ENCODE assay signal across 1 cellular context in the genomic region with DNA sequence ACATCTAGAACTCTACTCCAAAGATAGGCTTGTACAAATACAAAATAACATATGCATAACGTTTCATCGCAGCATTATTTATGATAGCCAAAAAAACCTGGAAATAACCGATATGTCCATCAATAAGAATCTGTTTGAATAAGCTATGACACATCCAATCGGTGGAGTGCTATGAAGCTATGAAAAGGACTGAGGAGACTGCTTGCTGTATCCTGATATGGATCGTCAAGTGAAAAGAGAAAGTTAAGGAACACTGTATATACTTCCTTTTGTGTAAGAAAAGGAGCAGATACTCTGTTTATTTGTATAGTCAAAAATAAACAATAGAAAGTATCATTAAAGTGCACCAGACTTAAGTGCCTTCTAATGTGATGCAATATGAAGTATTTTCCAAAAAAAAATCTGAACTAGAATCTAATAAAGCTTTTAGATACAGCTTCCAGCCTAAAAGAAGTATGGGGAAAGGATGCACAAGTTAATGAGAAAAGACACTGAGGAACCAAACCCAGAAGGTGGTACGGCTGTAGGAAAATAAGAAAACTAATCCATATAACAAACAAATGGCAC.
TF ChIP-seq lines count a peak whose summit lies in the region.

No MANE protein-coding gene starts in this region.

TF ChIP-seq in GM23338, 12 proteins besides CTCF, POLR2A, EP300 and RAD21 (continued from another document):
- TF ChIP-seq, protein P1, sequence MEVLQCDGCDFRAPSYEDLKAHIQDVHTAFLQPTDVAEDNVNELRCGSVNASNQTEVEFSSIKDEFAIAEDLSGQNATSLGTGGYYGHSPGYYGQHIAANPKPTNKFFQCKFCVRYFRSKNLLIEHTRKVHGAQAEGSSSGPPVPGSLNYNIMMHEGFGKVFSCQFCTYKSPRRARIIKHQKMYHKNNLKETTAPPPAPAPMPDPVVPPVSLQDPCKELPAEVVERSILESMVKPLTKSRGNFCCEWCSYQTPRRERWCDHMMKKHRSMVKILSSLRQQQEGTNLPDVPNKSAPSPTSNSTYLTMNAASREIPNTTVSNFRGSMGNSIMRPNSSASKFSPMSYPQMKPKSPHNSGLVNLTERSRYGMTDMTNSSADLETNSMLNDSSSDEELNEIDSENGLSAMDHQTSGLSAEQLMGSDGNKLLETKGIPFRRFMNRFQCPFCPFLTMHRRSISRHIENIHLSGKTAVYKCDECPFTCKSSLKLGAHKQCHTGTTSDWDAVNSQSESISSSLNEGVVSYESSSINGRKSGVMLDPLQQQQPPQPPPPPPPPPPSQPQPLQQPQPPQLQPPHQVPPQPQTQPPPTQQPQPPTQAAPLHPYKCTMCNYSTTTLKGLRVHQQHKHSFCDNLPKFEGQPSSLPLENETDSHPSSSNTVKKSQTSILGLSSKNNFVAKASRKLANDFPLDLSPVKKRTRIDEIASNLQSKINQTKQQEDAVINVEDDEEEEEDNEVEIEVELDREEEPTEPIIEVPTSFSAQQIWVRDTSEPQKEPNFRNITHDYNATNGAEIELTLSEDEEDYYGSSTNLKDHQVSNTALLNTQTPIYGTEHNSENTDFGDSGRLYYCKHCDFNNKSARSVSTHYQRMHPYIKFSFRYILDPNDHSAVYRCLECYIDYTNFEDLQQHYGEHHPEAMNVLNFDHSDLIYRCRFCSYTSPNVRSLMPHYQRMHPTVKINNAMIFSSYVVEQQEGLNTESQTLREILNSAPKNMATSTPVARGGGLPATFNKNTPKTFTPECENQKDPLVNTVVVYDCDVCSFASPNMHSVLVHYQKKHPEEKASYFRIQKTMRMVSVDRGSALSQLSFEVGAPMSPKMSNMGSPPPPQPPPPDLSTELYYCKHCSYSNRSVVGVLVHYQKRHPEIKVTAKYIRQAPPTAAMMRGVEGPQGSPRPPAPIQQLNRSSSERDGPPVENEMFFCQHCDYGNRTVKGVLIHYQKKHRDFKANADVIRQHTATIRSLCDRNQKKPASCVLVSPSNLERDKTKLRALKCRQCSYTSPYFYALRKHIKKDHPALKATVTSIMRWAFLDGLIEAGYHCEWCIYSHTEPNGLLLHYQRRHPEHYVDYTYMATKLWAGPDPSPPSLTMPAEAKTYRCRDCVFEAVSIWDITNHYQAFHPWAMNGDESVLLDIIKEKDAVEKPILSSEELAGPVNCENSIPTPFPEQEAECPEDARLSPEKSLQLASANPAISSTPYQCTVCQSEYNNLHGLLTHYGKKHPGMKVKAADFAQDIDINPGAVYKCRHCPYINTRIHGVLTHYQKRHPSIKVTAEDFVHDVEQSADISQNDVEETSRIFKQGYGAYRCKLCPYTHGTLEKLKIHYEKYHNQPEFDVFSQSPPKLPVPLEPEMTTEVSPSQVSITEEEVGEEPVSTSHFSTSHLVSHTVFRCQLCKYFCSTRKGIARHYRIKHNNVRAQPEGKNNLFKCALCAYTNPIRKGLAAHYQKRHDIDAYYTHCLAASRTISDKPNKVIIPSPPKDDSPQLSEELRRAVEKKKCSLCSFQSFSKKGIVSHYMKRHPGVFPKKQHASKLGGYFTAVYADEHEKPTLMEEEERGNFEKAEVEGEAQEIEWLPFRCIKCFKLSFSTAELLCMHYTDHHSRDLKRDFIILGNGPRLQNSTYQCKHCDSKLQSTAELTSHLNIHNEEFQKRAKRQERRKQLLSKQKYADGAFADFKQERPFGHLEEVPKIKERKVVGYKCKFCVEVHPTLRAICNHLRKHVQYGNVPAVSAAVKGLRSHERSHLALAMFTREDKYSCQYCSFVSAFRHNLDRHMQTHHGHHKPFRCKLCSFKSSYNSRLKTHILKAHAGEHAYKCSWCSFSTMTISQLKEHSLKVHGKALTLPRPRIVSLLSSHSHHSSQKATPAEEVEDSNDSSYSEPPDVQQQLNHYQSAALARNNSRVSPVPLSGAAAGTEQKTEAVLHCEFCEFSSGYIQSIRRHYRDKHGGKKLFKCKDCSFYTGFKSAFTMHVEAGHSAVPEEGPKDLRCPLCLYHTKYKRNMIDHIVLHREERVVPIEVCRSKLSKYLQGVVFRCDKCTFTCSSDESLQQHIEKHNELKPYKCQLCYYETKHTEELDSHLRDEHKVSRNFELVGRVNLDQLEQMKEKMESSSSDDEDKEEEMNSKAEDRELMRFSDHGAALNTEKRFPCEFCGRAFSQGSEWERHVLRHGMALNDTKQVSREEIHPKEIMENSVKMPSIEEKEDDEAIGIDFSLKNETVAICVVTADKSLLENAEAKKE (CRISPR knock-in tag; IDR thresholded peaks at IDR 0.05): no peak
- TF ChIP-seq NANOG (IDR thresholded peaks at IDR 0.05; ENCODE audit: borderline replicate concordance): no peak
- no peak for TF ChIP-seq ZNF331 (CRISPR knock-in tag; IDR thresholded peaks at IDR 0.05; ENCODE audit: low read depth)
- TF ChIP-seq, protein P2, sequence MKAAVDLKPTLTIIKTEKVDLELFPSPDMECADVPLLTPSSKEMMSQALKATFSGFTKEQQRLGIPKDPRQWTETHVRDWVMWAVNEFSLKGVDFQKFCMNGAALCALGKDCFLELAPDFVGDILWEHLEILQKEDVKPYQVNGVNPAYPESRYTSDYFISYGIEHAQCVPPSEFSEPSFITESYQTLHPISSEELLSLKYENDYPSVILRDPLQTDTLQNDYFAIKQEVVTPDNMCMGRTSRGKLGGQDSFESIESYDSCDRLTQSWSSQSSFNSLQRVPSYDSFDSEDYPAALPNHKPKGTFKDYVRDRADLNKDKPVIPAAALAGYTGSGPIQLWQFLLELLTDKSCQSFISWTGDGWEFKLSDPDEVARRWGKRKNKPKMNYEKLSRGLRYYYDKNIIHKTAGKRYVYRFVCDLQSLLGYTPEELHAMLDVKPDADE (IDR thresholded peaks at IDR 0.05): no peak
- no peak for TF ChIP-seq POLR2AphosphoS5 (IDR thresholded peaks at IDR 0.05; ENCODE audit: low read depth)
- TF ChIP-seq ZNF114 (CRISPR knock-in tag; IDR thresholded peaks at IDR 0.05): no peak
- TF ChIP-seq EZH2 (IDR thresholded peaks at IDR 0.05; ENCODE audit: low read depth, unreplicated experiment): no peak
- TF ChIP-seq CREB1 (CRISPR knock-in tag; IDR thresholded peaks at IDR 0.05; ENCODE audit: low read depth): no peak
- TF ChIP-seq, protein P3, sequence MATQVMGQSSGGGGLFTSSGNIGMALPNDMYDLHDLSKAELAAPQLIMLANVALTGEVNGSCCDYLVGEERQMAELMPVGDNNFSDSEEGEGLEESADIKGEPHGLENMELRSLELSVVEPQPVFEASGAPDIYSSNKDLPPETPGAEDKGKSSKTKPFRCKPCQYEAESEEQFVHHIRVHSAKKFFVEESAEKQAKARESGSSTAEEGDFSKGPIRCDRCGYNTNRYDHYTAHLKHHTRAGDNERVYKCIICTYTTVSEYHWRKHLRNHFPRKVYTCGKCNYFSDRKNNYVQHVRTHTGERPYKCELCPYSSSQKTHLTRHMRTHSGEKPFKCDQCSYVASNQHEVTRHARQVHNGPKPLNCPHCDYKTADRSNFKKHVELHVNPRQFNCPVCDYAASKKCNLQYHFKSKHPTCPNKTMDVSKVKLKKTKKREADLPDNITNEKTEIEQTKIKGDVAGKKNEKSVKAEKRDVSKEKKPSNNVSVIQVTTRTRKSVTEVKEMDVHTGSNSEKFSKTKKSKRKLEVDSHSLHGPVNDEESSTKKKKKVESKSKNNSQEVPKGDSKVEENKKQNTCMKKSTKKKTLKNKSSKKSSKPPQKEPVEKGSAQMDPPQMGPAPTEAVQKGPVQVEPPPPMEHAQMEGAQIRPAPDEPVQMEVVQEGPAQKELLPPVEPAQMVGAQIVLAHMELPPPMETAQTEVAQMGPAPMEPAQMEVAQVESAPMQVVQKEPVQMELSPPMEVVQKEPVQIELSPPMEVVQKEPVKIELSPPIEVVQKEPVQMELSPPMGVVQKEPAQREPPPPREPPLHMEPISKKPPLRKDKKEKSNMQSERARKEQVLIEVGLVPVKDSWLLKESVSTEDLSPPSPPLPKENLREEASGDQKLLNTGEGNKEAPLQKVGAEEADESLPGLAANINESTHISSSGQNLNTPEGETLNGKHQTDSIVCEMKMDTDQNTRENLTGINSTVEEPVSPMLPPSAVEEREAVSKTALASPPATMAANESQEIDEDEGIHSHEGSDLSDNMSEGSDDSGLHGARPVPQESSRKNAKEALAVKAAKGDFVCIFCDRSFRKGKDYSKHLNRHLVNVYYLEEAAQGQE (IDR thresholded peaks at IDR 0.05; ENCODE audit: unreplicated experiment): no peak
- TF ChIP-seq JUNB (IDR thresholded peaks at IDR 0.05; ENCODE audit: unreplicated experiment): no peak
- no peak for TF ChIP-seq EZH2phosphoT487 (IDR thresholded peaks at IDR 0.05; ENCODE audit: unreplicated experiment)
